Comparison of ENCODE assay signal across 1 cellular context in genomic region chr4:26342328-26343040, GRCh38.
TF ChIP-seq lines count a peak whose summit lies in the region.

No MANE protein-coding gene starts in this region.

TF ChIP-seq in HEK293, 187 proteins besides CTCF, POLR2A, EP300 and RAD21 (continued from another document):
- TF ChIP-seq PRDM10 (tag by site-specific recombination; IDR thresholded peaks at IDR 0.05) (peak; percentile 85), ZEB2 (tag by site-specific recombination; IDR thresholded peaks at IDR 0.05) (0 out of 2 replicates have a peak, but pooled peaks have one; percentile 29), SP7 (tag by site-specific recombination; IDR thresholded peaks at IDR 0.05) (0 out of 2 replicates have a peak, but pooled peaks have one; percentile 29)
